In the genomic region with DNA sequence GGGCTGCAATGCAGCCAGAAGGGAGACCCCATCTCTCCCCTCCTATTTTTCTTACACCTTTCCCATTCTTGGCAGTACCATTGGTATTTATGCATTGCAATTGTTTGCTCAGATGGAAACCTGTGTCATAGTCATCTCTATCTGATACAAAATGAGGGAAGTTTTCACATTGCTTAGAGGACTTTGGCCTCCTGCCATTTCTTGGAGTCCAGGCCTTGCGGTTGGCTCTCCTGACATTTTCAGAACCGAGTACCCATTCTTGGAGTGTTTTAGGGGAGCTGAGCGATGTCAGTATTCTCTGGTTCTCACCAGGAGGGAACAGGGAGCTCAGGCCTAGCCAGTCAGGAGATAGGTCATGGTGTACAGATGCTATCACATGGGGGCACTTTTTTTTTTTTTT, we compare ENCODE assay signal across 10 cellular contexts. TPM values are rescaled to one million over a fixed set of nuclear protein-coding genes. Genes with fewer than 3 reads are reported as not detected.
A peak's percentile ranks its signal among the peaks of the same experiment; 100 is the strongest.
DNase-seq lines count a peak whose midpoint lies in the region; ATAC-seq and TF ChIP-seq lines count a peak whose summit lies in the region.
"Had no signal": no experiment of that assay in that cellular context is flagged by ENCODE, and none has a peak within 500 bp of the region (broad histone marks: within the 10 kb centered on the region; RNA-seq: fewer than 3 reads in every experiment).

No MANE protein-coding gene starts in this region.

- peak overlapping the region; percentile 66 for H3K9ac ChIP-seq in NT2/D1 (ENCODE audit: insufficient read length, low read depth)

- peaks cover 17% of the 10 kb centered on the region for H3K4me1 ChIP-seq in CD8-positive, alpha-beta memory T cell (ENCODE audit: insufficient read depth, low read length)
- H3K4me1 ChIP-seq in NT2/D1 (ENCODE audit: insufficient read depth, insufficient read length) = peaks cover 5% of the 10 kb centered on the region

- ATAC-seq in GM21381 (IDR thresholded peaks at IDR 0.05; ENCODE audit: unreplicated experiment) = no peak

- H3K27ac Mint-ChIP-seq in CD8-positive, alpha-beta memory T cell = peak overlapping the region; percentile 40 to 95 (median 88)
- peak overlapping the region; percentile 15 to 80 (median 41) for H3K27ac Mint-ChIP-seq in nephron

- no peaks in the 10 kb centered on the region for H3K9me3 ChIP-seq in CD8-positive, alpha-beta memory T cell (ENCODE audit: low read length)
- no peaks in the 10 kb centered on the region for H3K9me3 ChIP-seq in NT2/D1 (ENCODE audit: insufficient read depth, low read length)
- H3K9me3 ChIP-seq: left lung had no signal

- H3K36me3 Mint-ChIP-seq in CD8-positive, alpha-beta memory T cell = peaks cover 5 to 44% (median 7%) of the 10 kb centered on the region in 3 donors
- peaks cover 31% of the 10 kb centered on the region for H3K36me3 Mint-ChIP-seq in nephron (ENCODE audit: low read depth)

- H3K9me3 Mint-ChIP-seq in CD8-positive, alpha-beta memory T cell = peaks cover 0 to 2% (median 0%) of the 10 kb centered on the region in 5 donors
- H3K9me3 Mint-ChIP-seq in nephron = peaks cover 2% of the 10 kb centered on the region

- CTCF ChIA-PET in CD8-positive, alpha-beta memory T cell (lab: Charles Lee) = no interaction called here

- H3K4me1 Mint-ChIP-seq in CD8-positive, alpha-beta memory T cell = peaks cover 24 to 41% (median 30%) of the 10 kb centered on the region in 3 donors
- H3K4me1 Mint-ChIP-seq in nephron = peaks cover 36% of the 10 kb centered on the region

- peak overlapping the region; percentile 81 to 93 (median 85) for H3K4me3 Mint-ChIP-seq in CD8-positive, alpha-beta memory T cell
- peak overlapping the region; percentile 87 to 92 (median 91) for H3K4me3 Mint-ChIP-seq in nephron

- peaks cover 3 to 12% of the 10 kb centered on the region in 2 donors for H3K27me3 Mint-ChIP-seq in CD8-positive, alpha-beta memory T cell
- H3K27me3 Mint-ChIP-seq in nephron (ENCODE audit: low read depth) = peaks cover 3% of the 10 kb centered on the region

- POLR2A ChIA-PET in CD8-positive, alpha-beta memory T cell (lab: Charles Lee) = no interaction called here

- no peak overlapping the region for H3K4me3 ChIP-seq in CD8-positive, alpha-beta memory T cell (ENCODE audit: low read length)
- peak overlapping the region; percentile 81 for H3K4me3 ChIP-seq in NT2/D1 (ENCODE audit: insufficient read length, low read depth)
- peak overlapping the region; percentile 82 for H3K4me3 ChIP-seq in choroid plexus epithelial cell (ENCODE audit: low read depth, low read length)

- no peaks in the 10 kb centered on the region for H3K27me3 ChIP-seq in CD8-positive, alpha-beta memory T cell (ENCODE audit: insufficient read depth, low read length, poor library complexity, severe bottlenecking)
- no peaks in the 10 kb centered on the region for H3K27me3 ChIP-seq in NT2/D1 (ENCODE audit: insufficient read depth, insufficient read length)
- H3K27me3 ChIP-seq: left lung had no signal

- no peak for DNase-seq in CD8-positive, alpha-beta memory T cell
- no peak for DNase-seq in NT2/D1 (ENCODE audit: low read depth, low spot score)
- DNase-seq in choroid plexus epithelial cell (ENCODE audit: low read depth) = peak; percentile 77
- DNase-seq in kidney glomerular epithelial cell (lab: John Stamatoyannopoulos, UW) = no peak
- no peak for DNase-seq in COLO668 (lab: John Stamatoyannopoulos, UW; ENCODE audit: unreplicated experiment)
- no peak for DNase-seq in NCI-H226
- DNase-seq: left lung, NCI-H1105 treated with DMSO at 0.1 percent for 48 hours had no signal

- no peak overlapping the region for H3K27ac ChIP-seq in CD8-positive, alpha-beta memory T cell (ENCODE audit: low read depth, low read length)

- TF ChIP-seq CTCF in choroid plexus epithelial cell (conservative IDR thresholded peaks at IDR 0.05; ENCODE audit: low read depth, low read length) (no peak), nephron (IDR thresholded peaks at IDR 0.05; ENCODE audit: unreplicated experiment in 3 of 3) (no peak)

- peaks cover 18% of the 10 kb centered on the region for H3K36me3 ChIP-seq in CD8-positive, alpha-beta memory T cell (ENCODE audit: insufficient read depth, low read length)
- peaks cover 49% of the 10 kb centered on the region for H3K36me3 ChIP-seq in NT2/D1 (ENCODE audit: insufficient read depth, insufficient read length, low read length)

RNA-seq across cellular contexts. Expression of a gene that starts 1.5 kb away (rescaled TPM):
- 10 to 100 TPM; 32.9 to 34.8 TPM for total RNA-seq in CD8-positive, alpha-beta memory T cell
- 5.0 TPM for polyA plus RNA-seq in CD8-positive, alpha-beta memory T cell

RNA-seq across cellular contexts. Expression of a gene that starts 58.1 kb away (rescaled TPM):
- total RNA-seq in CD8-positive, alpha-beta memory T cell = not detected
- not detected for polyA plus RNA-seq in CD8-positive, alpha-beta memory T cell
